ENCODE assay signal across 8 cellular contexts in the genomic region with DNA sequence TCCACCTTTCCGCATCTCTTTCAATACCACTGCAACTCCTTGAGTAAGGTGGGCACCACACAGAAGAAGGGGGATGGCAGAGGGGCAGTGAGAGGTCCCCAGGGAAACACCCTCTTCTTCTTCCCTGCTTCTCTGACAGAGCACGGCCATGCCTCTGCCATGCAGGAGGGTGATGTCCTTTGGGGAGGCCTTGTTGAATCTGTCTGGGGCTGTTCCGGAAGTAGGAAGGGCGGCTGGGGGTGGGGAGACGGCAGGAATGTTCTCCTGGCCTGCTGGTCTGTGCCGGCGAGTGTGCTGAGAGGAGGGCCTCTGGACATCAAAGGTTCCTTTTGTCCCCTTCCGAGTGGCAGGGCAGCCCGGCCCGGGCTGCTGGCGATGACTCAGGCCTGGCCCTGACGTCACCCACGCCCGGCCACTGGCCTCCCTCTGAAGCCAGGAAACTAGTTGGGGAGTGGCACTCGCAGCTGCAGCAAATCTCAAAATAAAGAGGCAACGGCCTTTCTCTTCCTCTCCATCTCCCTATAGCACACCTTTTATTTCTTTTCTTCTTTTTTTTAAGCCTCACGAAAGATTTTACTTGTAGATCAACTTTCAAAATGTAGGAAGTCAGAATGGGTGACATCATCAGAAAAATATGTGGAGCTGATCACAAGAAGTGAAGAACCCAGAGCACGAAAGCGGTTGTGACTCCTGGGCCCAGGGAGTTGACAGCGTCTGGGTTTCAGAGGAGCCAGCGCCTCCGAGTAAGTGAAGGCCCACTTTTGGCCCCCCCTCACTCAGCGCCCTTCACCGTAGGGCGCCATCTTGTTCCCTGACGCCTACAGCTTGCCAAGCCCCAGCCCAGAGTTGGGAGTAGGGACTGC. TPM values are rescaled to one million over a fixed set of nuclear protein-coding genes. Genes with fewer than 3 reads are reported as not detected.
DNase-seq lines count a peak whose midpoint lies in the region; ATAC-seq, FAIRE-seq and TF ChIP-seq lines count a peak whose summit lies in the region.

A gene with protein sequence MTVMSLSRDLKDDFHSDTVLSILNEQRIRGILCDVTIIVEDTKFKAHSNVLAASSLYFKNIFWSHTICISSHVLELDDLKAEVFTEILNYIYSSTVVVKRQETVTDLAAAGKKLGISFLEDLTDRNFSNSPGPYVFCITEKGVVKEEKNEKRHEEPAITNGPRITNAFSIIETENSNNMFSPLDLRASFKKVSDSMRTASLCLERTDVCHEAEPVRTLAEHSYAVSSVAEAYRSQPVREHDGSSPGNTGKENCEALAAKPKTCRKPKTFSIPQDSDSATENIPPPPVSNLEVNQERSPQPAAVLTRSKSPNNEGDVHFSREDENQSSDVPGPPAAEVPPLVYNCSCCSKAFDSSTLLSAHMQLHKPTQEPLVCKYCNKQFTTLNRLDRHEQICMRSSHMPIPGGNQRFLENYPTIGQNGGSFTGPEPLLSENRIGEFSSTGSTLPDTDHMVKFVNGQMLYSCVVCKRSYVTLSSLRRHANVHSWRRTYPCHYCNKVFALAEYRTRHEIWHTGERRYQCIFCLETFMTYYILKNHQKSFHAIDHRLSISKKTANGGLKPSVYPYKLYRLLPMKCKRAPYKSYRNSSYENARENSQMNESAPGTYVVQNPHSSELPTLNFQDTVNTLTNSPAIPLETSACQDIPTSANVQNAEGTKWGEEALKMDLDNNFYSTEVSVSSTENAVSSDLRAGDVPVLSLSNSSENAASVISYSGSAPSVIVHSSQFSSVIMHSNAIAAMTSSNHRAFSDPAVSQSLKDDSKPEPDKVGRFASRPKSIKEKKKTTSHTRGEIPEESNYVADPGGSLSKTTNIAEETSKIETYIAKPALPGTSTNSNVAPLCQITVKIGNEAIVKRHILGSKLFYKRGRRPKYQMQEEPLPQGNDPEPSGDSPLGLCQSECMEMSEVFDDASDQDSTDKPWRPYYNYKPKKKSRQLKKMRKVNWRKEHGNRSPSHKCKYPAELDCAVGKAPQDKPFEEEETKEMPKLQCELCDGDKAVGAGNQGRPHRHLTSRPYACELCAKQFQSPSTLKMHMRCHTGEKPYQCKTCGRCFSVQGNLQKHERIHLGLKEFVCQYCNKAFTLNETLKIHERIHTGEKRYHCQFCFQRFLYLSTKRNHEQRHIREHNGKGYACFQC (N-terminal part only) (plus strand): TSS at position 443 of the 863 bp plus-strand sequence. CDS start 73,885 bp downstream, outside the sequence.

- TF ChIP-seq POLR2A in GM12878 (IDR thresholded peaks at IDR 0.05; ENCODE audit: low read depth, low read length) = peak; percentile 53; the same call in 1 of the 2 replicates
- TF ChIP-seq POLR2A in prostate gland (IDR thresholded peaks at IDR 0.05) = peak; percentile 69

- no peak for FAIRE-seq in GM12878 (lab: Jason Lieb, UNC)

- peak within 1 kb of the TSS; percentile 0 for H2AFZ ChIP-seq in GM12878 (ENCODE audit: control insufficient read depth, low read depth, low read length)

- intact Hi-C loops in GM12878 (cut with micrococcal nuclease; ENCODE audit: unreplicated experiment) = no loop called here
- intact Hi-C loops in prostate gland (cut with DNase I) = loop anchor here (2.0 to 5.0 kb wide), 2 partner anchors 39 to 74 kb away; no protein-coding TSS in a partner anchor

- H3K4me3 ChIP-seq in MG63 (peak within 1 kb of the TSS; percentile 19), GM12878 (peak within 1 kb of the TSS; percentile 51), prostate gland (peak within 1 kb of the TSS in 1 of 2 donors; percentile 16)

- no TSS peak for BruUV-seq in GM12878 (replicated peaks; lab: Mats Ljungman, UMichigan)

- H3K9me3 ChIP-seq in MG63 (peaks cover 4% of the 10 kb centered on the region), GM12878 (replicated peaks; ENCODE audit: control insufficient read depth, insufficient read depth, low read length) (peaks cover 4% of the 10 kb centered on the region; the same call in 2 of the 3 replicates), prostate gland (no peaks in the 10 kb centered on the region)

- peaks cover 8% of the 10 kb centered on the region for H3K79me2 ChIP-seq in GM12878 (ENCODE audit: control insufficient read depth, insufficient read depth, low read length)

- WGBS in GM12878 (ENCODE audit: insufficient coverage, insufficient replicate concordance, low lambda C conversion rate, missing lambda C conversion rate) = 16% methylated on average over 25 of the region's 26 CpGs
- WGBS in prostate gland = 42% methylated on average over 26 of the region's 26 CpGs

- H3K9ac ChIP-seq in GM12878 (ENCODE audit: control insufficient read depth, insufficient read depth, low read length) = peak within 1 kb of the TSS; percentile 61

- SMC1A ChIA-PET in GM12878 (lab: Charles Lee; ENCODE audit: uncharacterized antibody, unreplicated experiment) = interaction anchor here (1.0 to 9.0 kb wide), 5 partner anchors 18 to 82 kb away, joined by 3 to 205 read pairs (median 3); no protein-coding TSS in a partner anchor

- TF ChIP-seq RAD21 in GM12878 (IDR thresholded peaks at IDR 0.05; ENCODE audit: insufficient read depth, low read depth, low read length) = no peak

- RAD21 ChIA-PET in GM12878 (lab: Charles Lee; ENCODE audit: unreplicated experiment) = interaction anchor here (1.5 to 8.0 kb wide), 3 partner anchors 57 to 85 kb away, joined by 5 to 83 read pairs (median 60); no protein-coding TSS in a partner anchor

- POLR2A ChIA-PET in GM12878 (lab: Charles Lee) = no interaction called here

- CTCF ChIA-PET in GM12878 (lab: Yijun Ruan, JAX) = interaction anchor here (1.2 to 3.4 kb wide), 7 partner anchors 56 to 86 kb away, joined by 3 to 38 read pairs (median 3); no protein-coding TSS in a partner anchor

- no peaks in the 10 kb centered on the region for H4K20me1 ChIP-seq in GM12878 (ENCODE audit: control insufficient read depth, insufficient read depth)

- DNase-seq in EL (peak; percentile 98), MG63 (peak; percentile 93), GM12878 (ENCODE audit: low read depth, low spot score) (no peak), hippocampal formation (lab: John Stamatoyannopoulos, UW) (peak; percentile 89 to 93), prostate gland (ENCODE audit: low spot score) (peak; percentile 75), Kasumi-1 (lab: John Stamatoyannopoulos, UW) (no peak)
- DNase-seq in activated CD4-positive, alpha-beta T cell treated with anti-CD3 and anti-CD28 coated beads for 48 hours = no peak

- no peak for TF ChIP-seq CTCF in GM12878 (IDR thresholded peaks at IDR 0.05 in 2 of 3, conservative IDR thresholded peaks at IDR 0.05 in 1 of 3; ENCODE audit: control insufficient read depth in 2 of 3, extremely low read depth in 1 of 3, insufficient read depth in 1 of 3, low read depth in 3 of 3, low read length in 3 of 3)
- no peak for TF ChIP-seq CTCF in prostate gland (IDR thresholded peaks at IDR 0.05)

- peaks cover 5% of the 10 kb centered on the region; the same call in 1 of the 2 replicates for H3K36me3 ChIP-seq in MG63
- H3K36me3 ChIP-seq in GM12878 (ENCODE audit: control insufficient read depth in 2 of 2, insufficient read depth in 2 of 2, low read length in 1 of 2) = no peaks in the 10 kb centered on the region
- H3K36me3 ChIP-seq in prostate gland = no peaks in the 10 kb centered on the region

- H3K27me3 ChIP-seq in MG63 (no peaks in the 10 kb centered on the region), GM12878 (replicated peaks in 1 of 2; ENCODE audit: control insufficient read depth in 2 of 2, insufficient read depth in 2 of 2, low read length in 1 of 2) (no peaks in the 10 kb centered on the region), prostate gland (replicated peaks; ENCODE audit: insufficient read depth) (no peaks in the 10 kb centered on the region)

- ATAC-seq in GM12878 (no peak), HG03280 (IDR thresholded peaks at IDR 0.05; ENCODE audit: unreplicated experiment) (no peak)

- in situ Hi-C loops in GM12878 (cut with MboI) = loop anchor here (5.0 kb wide), 1 partner anchor 74 kb away; no protein-coding TSS in a partner anchor

- H3K27ac ChIP-seq in GM12878 (ENCODE audit: control insufficient read depth, insufficient read depth) (peak within 1 kb of the TSS; percentile 35), prostate gland (peak within 1 kb of the TSS; percentile 89 to 92)

- TF ChIP-seq EP300 in GM12878 (IDR thresholded peaks at IDR 0.05; ENCODE audit: borderline replicate concordance in 1 of 2, control insufficient read depth in 1 of 2, low read depth in 2 of 2, low read length in 2 of 2) = no peak

- H3K4me2 ChIP-seq in GM12878 (ENCODE audit: control insufficient read depth, insufficient read depth) = peak within 1 kb of the TSS; percentile 53

- peaks cover 37% of the 10 kb centered on the region for H3K4me1 ChIP-seq in GM12878 (ENCODE audit: control insufficient read depth, insufficient read depth, low read length)
- peaks cover 22% of the 10 kb centered on the region for H3K4me1 ChIP-seq in prostate gland (replicated peaks)

RNA-seq across cellular contexts. Expression of the gene that starts here (rescaled TPM):
- 15.8 and 29.9 TPM in 2 replicates for total RNA-seq in MG63 (2014; rRNA removed; shearing (Covaris generic); ENCODE audit: low replicate concordance)
- 322 and 349 TPM in 2 replicates for total RNA-seq in GM12878 (2013; cell fraction: nucleolus; rRNA removed)
- total RNA-seq in GM12878 (2014; rRNA removed) (99.6 and 121 TPM in 2 replicates), GM12878 (2014; rRNA removed; fragmentation: Illumina TruSeq; extraction: Trizol) (115 and 120 TPM in 2 replicates), GM12878 (2021) (107 TPM in 2 replicates), prostate gland (100 to 1,000 TPM; 151 to 169 TPM)
- polyA plus RNA-seq in GM12878 (2011; ENCODE audit: low read depth) = 41.0 TPM
- polyA plus RNA-seq in GM12878 (2011; rRNA removed) (63.3 and 66.4 TPM in 2 replicates), GM12878 (2014; fragmentation: Illumina TruSeq; extraction: Trizol) (91.5 and 109 TPM in 2 replicates), GM12878 (2014; fragmentation: Nextera tagmentation; extraction: Ambion mirVana) (10 to 100 TPM; 34.2 to 53.6 TPM), GM12878 (2014; rRNA removed) (45.4 and 50.3 TPM in 2 replicates), GM12878 (2016; fragmentation: Nextera tagmentation; extraction: Ambion mirVana) (10 to 100 TPM; 85.8 to 97.5 TPM)
- 39.5 and 46.7 TPM in 2 replicates for polyA plus RNA-seq in GM12878 (2011; cell fraction: cytosol; rRNA removed)
- 79.0 and 87.0 TPM in 2 replicates for polyA plus RNA-seq in GM12878 (2011; cell fraction: nucleus; rRNA removed)
- polyA plus RNA-seq in GM12878 (2012) = 34.3 and 59.6 TPM in 2 replicates
- 168 and 259 TPM in 2 replicates for polyA minus RNA-seq in GM12878 (2011; rRNA and poly(A)+ RNA removed)
- polyA minus RNA-seq in GM12878 (2011; cell fraction: cytosol; rRNA and poly(A)+ RNA removed) = 57.7 and 59.8 TPM in 2 replicates
- 151 and 195 TPM in 2 replicates for polyA minus RNA-seq in GM12878 (2011; cell fraction: nucleus; rRNA and poly(A)+ RNA removed)

Comparison
In these comparisons a context has a peak if more than half of its experiments do, and no peak if none do; other contexts are left out.
1. DNase-seq: peak in EL (single experiment), MG63 (single experiment), hippocampal formation (2 of 2) and prostate gland (single experiment); none in GM12878 (single experiment), Kasumi-1 (0 of 2) and activated CD4-positive, alpha-beta T cell treated with anti-CD3 and anti-CD28 coated beads for 48 hours (single experiment).